In genomic region chr15:92821491-92822116, GRCh38 we compare ENCODE assay signal across 8 cellular contexts.
DNase-seq lines count a peak whose midpoint lies in the region; ATAC-seq and TF ChIP-seq lines count a peak whose summit lies in the region.
"Had no signal": no experiment of that assay in that cellular context is flagged by ENCODE, and none has a peak within 500 bp of the region (broad histone marks: within the 10 kb centered on the region; RNA-seq: fewer than 3 reads in every experiment).

No MANE protein-coding gene starts in this region.

- H3K9me2 ChIP-seq in GM23338 (ENCODE audit: insufficient read depth), result no peaks in the 10 kb centered on the region

- H3K79me2 ChIP-seq in GM23338 (replicated peaks; ENCODE audit: insufficient read depth), result no peaks in the 10 kb centered on the region

- peak overlapping the region; percentile 19 for H3K27ac Mint-ChIP-seq in GM23338

- H3K4me1 Mint-ChIP-seq in GM23338, result peaks cover 72% of the 10 kb centered on the region

- H3K36me3 ChIP-seq in GM23338 (ENCODE audit: insufficient read depth), result no peaks in the 10 kb centered on the region
- H3K36me3 ChIP-seq: SJSA1 had no signal

- peak overlapping the region; percentile 37 for H3K4me3 Mint-ChIP-seq in GM23338

- peaks cover 12% of the 10 kb centered on the region for H3K27me3 Mint-ChIP-seq in GM23338 (ENCODE audit: insufficient read depth, low read depth, poor library complexity)

- H3K4me2 ChIP-seq in GM23338, result peak overlapping the region; percentile 21

- H3K27me3 ChIP-seq in GM23338 (ENCODE audit: insufficient read depth), result peaks cover 12% of the 10 kb centered on the region; the same call in 1 of the 2 replicates
- H3K27me3 ChIP-seq: SJSA1 had no signal

- ATAC-seq in GM23338 (no peak), GM18519 (IDR thresholded peaks at IDR 0.05; ENCODE audit: low FRiP score, unreplicated experiment) (no peak)

- H3K4me3 ChIP-seq in GM23338, result peak overlapping the region; percentile 2
- H3K4me3 ChIP-seq: SJSA1 had no signal

- no peaks in the 10 kb centered on the region for H3K36me3 Mint-ChIP-seq in GM23338 (ENCODE audit: low read depth)

- H3K9me3 Mint-ChIP-seq in GM23338, result no peaks in the 10 kb centered on the region

- DNase-seq in GM23338 (ENCODE audit: low spot score), result no peak
- peak; percentile 58 for DNase-seq in NCI-H226
- peak; percentile 36 for DNase-seq in retina
- DNase-seq in GM10266 (ENCODE audit: extremely low spot score), result no peak
- DNase-seq in H4 (ENCODE audit: low spot score), result no peak

- peaks cover 8% of the 10 kb centered on the region; the same call in 1 of the 2 replicates for H3F3A ChIP-seq in GM23338 (replicated peaks; ENCODE audit: low read depth)

- no peak overlapping the region for H3K27ac ChIP-seq in GM23338 (ENCODE audit: low read depth)
- peak overlapping the region; percentile 2 for H3K27ac ChIP-seq in cingulate gyrus (ENCODE audit: low read depth, low read length)
- H3K27ac ChIP-seq: SJSA1 had no signal

- TF ChIP-seq CTCF in GM23338 (conservative IDR thresholded peaks at IDR 0.05; ENCODE audit: low read depth in 2 of 2), result no peak
- TF ChIP-seq CTCF in GM10266 (IDR thresholded peaks at IDR 0.05; ENCODE audit: control insufficient read depth, insufficient read depth, low read depth, missing control alignments), result no peak

- H4K20me1 ChIP-seq in GM23338 (replicated peaks; ENCODE audit: insufficient read depth), result no peaks in the 10 kb centered on the region

- no peak overlapping the region for H2AFZ ChIP-seq in GM23338

- H3K4me1 ChIP-seq in GM23338 (ENCODE audit: insufficient read depth), result peaks cover 64% of the 10 kb centered on the region

TF ChIP-seq in GM23338, 12 proteins besides CTCF, POLR2A, EP300 and RAD21:
- TF ChIP-seq CREB1 (CRISPR knock-in tag; IDR thresholded peaks at IDR 0.05; ENCODE audit: low read depth) (no peak), JUNB (IDR thresholded peaks at IDR 0.05; ENCODE audit: unreplicated experiment) (no peak), POLR2AphosphoS5 (IDR thresholded peaks at IDR 0.05; ENCODE audit: low read depth) (no peak), ZNF114 (CRISPR knock-in tag; IDR thresholded peaks at IDR 0.05) (no peak), ZNF331 (CRISPR knock-in tag; IDR thresholded peaks at IDR 0.05; ENCODE audit: low read depth) (no peak), REST (IDR thresholded peaks at IDR 0.05; ENCODE audit: unreplicated experiment) (no peak), NANOG (IDR thresholded peaks at IDR 0.05; ENCODE audit: borderline replicate concordance) (no peak), EZH2phosphoT487 (IDR thresholded peaks at IDR 0.05; ENCODE audit: unreplicated experiment) (no peak), ZNF462 (CRISPR knock-in tag; IDR thresholded peaks at IDR 0.05) (no peak), STAT1 (IDR thresholded peaks at IDR 0.05; ENCODE audit: unreplicated experiment) (no peak), EZH2 (IDR thresholded peaks at IDR 0.05; ENCODE audit: low read depth, unreplicated experiment) (no peak)
- TF ChIP-seq, protein P1, sequence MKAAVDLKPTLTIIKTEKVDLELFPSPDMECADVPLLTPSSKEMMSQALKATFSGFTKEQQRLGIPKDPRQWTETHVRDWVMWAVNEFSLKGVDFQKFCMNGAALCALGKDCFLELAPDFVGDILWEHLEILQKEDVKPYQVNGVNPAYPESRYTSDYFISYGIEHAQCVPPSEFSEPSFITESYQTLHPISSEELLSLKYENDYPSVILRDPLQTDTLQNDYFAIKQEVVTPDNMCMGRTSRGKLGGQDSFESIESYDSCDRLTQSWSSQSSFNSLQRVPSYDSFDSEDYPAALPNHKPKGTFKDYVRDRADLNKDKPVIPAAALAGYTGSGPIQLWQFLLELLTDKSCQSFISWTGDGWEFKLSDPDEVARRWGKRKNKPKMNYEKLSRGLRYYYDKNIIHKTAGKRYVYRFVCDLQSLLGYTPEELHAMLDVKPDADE (IDR thresholded peaks at IDR 0.05), result no peak

Comparison
In these comparisons a context has a peak if more than half of its experiments do, and no peak if none do; other contexts are left out.
1. DNase-seq: peak in NCI-H226 (single experiment) and retina (single experiment); none in GM23338 (single experiment), GM10266 (single experiment) and H4 (single experiment).